In the genomic region with DNA sequence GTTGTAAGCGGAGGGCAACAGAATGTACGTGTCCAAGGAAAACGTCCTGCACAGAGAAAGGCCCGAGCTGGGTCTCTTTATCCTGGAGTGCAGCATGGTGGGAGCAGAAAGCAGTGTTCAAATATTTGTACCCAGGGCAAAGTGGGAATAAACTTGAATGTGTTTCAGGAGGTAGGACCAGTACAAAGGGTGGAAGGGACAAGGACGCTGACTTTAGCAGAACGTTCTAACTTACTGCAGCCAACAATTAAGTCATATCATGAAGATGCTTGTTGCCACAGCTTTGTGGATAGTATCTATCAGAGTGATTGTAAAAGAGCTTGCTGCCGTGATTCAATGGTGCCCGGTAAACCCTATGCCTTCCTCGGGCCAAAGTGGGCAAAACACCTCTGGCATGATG, we compare ENCODE assay signal across 24 cellular contexts. TPM values are rescaled to one million over a fixed set of nuclear protein-coding genes. Genes with fewer than 3 reads are reported as not detected.
A peak's percentile ranks its signal among the peaks of the same experiment; 100 is the strongest.
DNase-seq lines count a peak whose midpoint lies in the region; ATAC-seq lines count a peak whose summit lies in the region.
"Had no signal": no experiment of that assay in that cellular context is flagged by ENCODE, and none has a peak within 500 bp of the region (broad histone marks: within the 10 kb centered on the region; RNA-seq: fewer than 3 reads in every experiment).

No MANE protein-coding gene starts in this region.

- H3K18ac ChIP-seq in mesendoderm (ENCODE audit: low read length), result no peak overlapping the region

- H2BK120ac ChIP-seq in mesendoderm (ENCODE audit: low read depth, low read length), result no peak overlapping the region

- no peak overlapping the region for H3K56ac ChIP-seq in mesendoderm (ENCODE audit: low read length)

- H3K79me2 ChIP-seq in mesendoderm (ENCODE audit: control insufficient read depth, insufficient read depth, low read length), result no peaks in the 10 kb centered on the region

- no peak overlapping the region for H2AK5ac ChIP-seq in mesendoderm (ENCODE audit: low read length)

- ATAC-seq in stimulated activated naive CD8-positive, alpha-beta T cell treated with anti-CD3 and anti-CD28 coated beads, Interleukin-15, Interleukin-2, amounts not matched to agents 100 U/mL and 50 U/mL, for 24 hours, result no peak
- ATAC-seq: left ventricle myocardium superior had no signal

- H2BK5ac ChIP-seq in mesendoderm (ENCODE audit: low read length), result no peak overlapping the region

- WGBS in mesendoderm (ENCODE audit: extremely low coverage, insufficient coverage, low lambda C conversion rate), result no CpG with 5 or more reads among the region's 9 CpGs

- no peak overlapping the region for H4K8ac ChIP-seq in mesendoderm (ENCODE audit: low read depth, low read length)

- H3K79me1 ChIP-seq in mesendoderm (ENCODE audit: low read length), result no peaks in the 10 kb centered on the region

- H3K4me1 ChIP-seq in mesendoderm (ENCODE audit: control insufficient read depth, low read depth, low read length), result no peaks in the 10 kb centered on the region
- H3K4me1 ChIP-seq: adrenal gland, esophagus muscularis mucosa, Peyer's patch, SJCRH30 had no signal

- H3K27me3 ChIP-seq in mesendoderm (ENCODE audit: insufficient read depth, low read length, poor library complexity), result no peaks in the 10 kb centered on the region
- H3K27me3 ChIP-seq: adrenal gland, brain microvascular endothelial cell, esophagus muscularis mucosa, neutrophil, Peyer's patch, SJCRH30 had no signal

- H4K5ac ChIP-seq in mesendoderm (ENCODE audit: low read length), result no peak overlapping the region

- H3K9ac ChIP-seq in mesendoderm (ENCODE audit: low read length), result no peak overlapping the region

- no peaks in the 10 kb centered on the region for H3K9me3 Mint-ChIP-seq in T-helper 2 cell treated with Interferon-gamma antibody and Interleukin-4, amounts not matched to agents 5 μg/mL and 100 μg/mL, for 36 hours
- no peaks in the 10 kb centered on the region for H3K9me3 Mint-ChIP-seq in stimulated activated naive CD8-positive, alpha-beta T cell treated with anti-CD3 and anti-CD28 coated beads, Interleukin-15, Interleukin-2, amounts not matched to agents 100 ng/mL and 50 ng/mL, for 24 hours
- H3K9me3 Mint-ChIP-seq in immature natural killer cell, result no peaks in the 10 kb centered on the region
- H3K9me3 Mint-ChIP-seq: activated T-helper 1 cell treated with anti-CD3 and anti-CD28 coated beads, Interleukin-12 subunit alpha, Interleukin-12 subunit beta, Interleukin-2, Interleukin-4 antibody, amounts not matched to agents 30 ng/mL and 10 ng/mL and 1 ng/mL, durations not matched to agents 14 hours and 24 hours and 36 hours had no signal

- no peak overlapping the region for H2BK15ac ChIP-seq in mesendoderm (replicated peaks; ENCODE audit: low read depth)

- peaks cover 57% of the 10 kb centered on the region for H3K4me1 Mint-ChIP-seq in T-helper 2 cell treated with Interferon-gamma antibody and Interleukin-4, amounts not matched to agents 5 μg/mL and 100 μg/mL, for 36 hours (ENCODE audit: low read depth)
- H3K4me1 Mint-ChIP-seq in stimulated activated naive CD8-positive, alpha-beta T cell treated with anti-CD3 and anti-CD28 coated beads, Interleukin-15, Interleukin-2, amounts not matched to agents 100 ng/mL and 50 ng/mL, for 24 hours (ENCODE audit: low read depth), result peaks cover 32% of the 10 kb centered on the region
- peaks cover 26 to 73% of the 10 kb centered on the region in 2 donors for H3K4me1 Mint-ChIP-seq in immature natural killer cell

- H3K27me3 Mint-ChIP-seq in T-helper 2 cell treated with Interferon-gamma antibody and Interleukin-4, amounts not matched to agents 5 μg/mL and 100 μg/mL, for 36 hours (ENCODE audit: low read depth), result no peaks in the 10 kb centered on the region
- no peaks in the 10 kb centered on the region for H3K27me3 Mint-ChIP-seq in stimulated activated naive CD8-positive, alpha-beta T cell treated with anti-CD3 and anti-CD28 coated beads, Interleukin-15, Interleukin-2, amounts not matched to agents 100 ng/mL and 50 ng/mL, for 24 hours
- peaks cover 4 to 6% (median 5%) of the 10 kb centered on the region in 3 donors for H3K27me3 Mint-ChIP-seq in immature natural killer cell (ENCODE audit: low read depth in 3 of 3)

- no peak overlapping the region for H3K27ac ChIP-seq in mesendoderm (ENCODE audit: low read depth, low read length)
- H3K27ac ChIP-seq: 22Rv1, adrenal gland, brain microvascular endothelial cell, esophagus muscularis mucosa, neutrophil, Peyer's patch, SJCRH30 had no signal

- H3K4me3 Mint-ChIP-seq in T-helper 2 cell treated with Interferon-gamma antibody and Interleukin-4, amounts not matched to agents 5 μg/mL and 100 μg/mL, for 36 hours, result no peak overlapping the region
- H3K4me3 Mint-ChIP-seq in stimulated activated naive CD8-positive, alpha-beta T cell treated with anti-CD3 and anti-CD28 coated beads, Interleukin-15, Interleukin-2, amounts not matched to agents 100 ng/mL and 50 ng/mL, for 24 hours, result no peak overlapping the region
- H3K4me3 Mint-ChIP-seq in immature natural killer cell, result no peak overlapping the region
- H3K4me3 Mint-ChIP-seq: activated T-helper 1 cell treated with anti-CD3 and anti-CD28 coated beads, Interleukin-12 subunit alpha, Interleukin-12 subunit beta, Interleukin-2, Interleukin-4 antibody, amounts not matched to agents 30 ng/mL and 10 ng/mL and 1 ng/mL, durations not matched to agents 14 hours and 24 hours and 36 hours had no signal

- H3K4ac ChIP-seq in mesendoderm (ENCODE audit: low read depth, low read length), result no peak overlapping the region

- DNase-seq in T-helper 2 cell treated with Interferon-gamma antibody and Interleukin-4, amounts not matched to agents 5 μg/mL and 100 μg/mL, for 36 hours (ENCODE audit: low spot score), result no peak
- no peak for DNase-seq in T-helper 2 cell
- no peak for DNase-seq in stimulated activated naive CD8-positive, alpha-beta T cell treated with anti-CD3 and anti-CD28 coated beads, Interleukin-15, Interleukin-2, amounts not matched to agents 100 U/mL and 50 U/mL, for 24 hours
- no peak for DNase-seq in immature natural killer cell
- DNase-seq in DMS 273 treated with DMSO at 0.1 percent for 48 hours (lab: John Stamatoyannopoulos, UW), result no peak
- DNase-seq in mesendoderm, result no peak
- no peak for DNase-seq in hippocampal formation (lab: John Stamatoyannopoulos, UW)
- DNase-seq: adrenal gland; brain microvascular endothelial cell; DMS153; effector memory CD4-positive, alpha-beta T cell; IMR-90; left ventricle myocardium superior; NCI-H1092 treated with DMSO at 0.1 percent for 48 hours; NCI-H187 treated with DMSO at 0.1 percent for 48 hours; NCI-H526; Peyer's patch; SJCRH30; trophoblast cell had no signal

- H3K23ac ChIP-seq in mesendoderm (ENCODE audit: low read length), result no peak overlapping the region

- H3K36me3 Mint-ChIP-seq in T-helper 2 cell treated with Interferon-gamma antibody and Interleukin-4, amounts not matched to agents 5 μg/mL and 100 μg/mL, for 36 hours (ENCODE audit: low read depth), result peaks cover 80% of the 10 kb centered on the region
- H3K36me3 Mint-ChIP-seq in stimulated activated naive CD8-positive, alpha-beta T cell treated with anti-CD3 and anti-CD28 coated beads, Interleukin-15, Interleukin-2, amounts not matched to agents 100 ng/mL and 50 ng/mL, for 24 hours (ENCODE audit: low read depth), result peaks cover 87% of the 10 kb centered on the region
- H3K36me3 Mint-ChIP-seq in immature natural killer cell, result peaks cover 13 to 70% (median 33%) of the 10 kb centered on the region in 3 donors

- H3K36me3 ChIP-seq in mesendoderm (ENCODE audit: control insufficient read depth, insufficient read depth, low read length), result peaks cover 13% of the 10 kb centered on the region

- H3K27ac Mint-ChIP-seq in T-helper 2 cell treated with Interferon-gamma antibody and Interleukin-4, amounts not matched to agents 5 μg/mL and 100 μg/mL, for 36 hours, result peak overlapping the region; percentile 73
- H3K27ac Mint-ChIP-seq in stimulated activated naive CD8-positive, alpha-beta T cell treated with anti-CD3 and anti-CD28 coated beads, Interleukin-15, Interleukin-2, amounts not matched to agents 100 ng/mL and 50 ng/mL, for 24 hours, result peak overlapping the region; percentile 21
- peak overlapping the region in 5 of 6 donors; percentile 31 to 67 (median 57) for H3K27ac Mint-ChIP-seq in immature natural killer cell

- no peak overlapping the region for H3K4me3 ChIP-seq in mesendoderm (ENCODE audit: low read length)
- H3K4me3 ChIP-seq: adrenal gland, esophagus muscularis mucosa, Peyer's patch, SJCRH30 had no signal

- no peak overlapping the region for H3K4me2 ChIP-seq in mesendoderm (ENCODE audit: low read length)

RNA-seq across cellular contexts. Expression of gene ZC3HAV1L, which starts 30.5 kb away (rescaled TPM):
- polyA plus RNA-seq in immature natural killer cell, result under 1 TPM in 2 of 3 donors, not detected in 1; 0.21 to 0.40 TPM
- polyA plus RNA-seq in mesendoderm (2013, experiment 1 of 2), result 3.8 TPM
- 3.6 TPM for polyA plus RNA-seq in mesendoderm (2013, experiment 2 of 2)

RNA-seq across cellular contexts. Expression of gene ZC3HAV1, which starts 43.2 kb away (rescaled TPM):
- polyA plus RNA-seq in immature natural killer cell, result 100 to 1,000 TPM in 1 of 3 donors, 10 to 100 TPM in 2; 69.4 to 121 (median 74.5) TPM
- 46.4 TPM for polyA plus RNA-seq in mesendoderm (2013, experiment 1 of 2)
- polyA plus RNA-seq in mesendoderm (2013, experiment 2 of 2), result 44.8 TPM

Comparison
In these comparisons a context has a peak if more than half of its experiments do, and no peak if none do; other contexts are left out.
1. H3K27ac Mint-ChIP-seq: peak in every context shown above with its lines; median percentile 73 in T-helper 2 cell treated with Interferon-gamma antibody and Interleukin-4, amounts not matched to agents 5 μg/mL and 100 μg/mL, for 36 hours; 57 in immature natural killer cell; 21 in stimulated activated naive CD8-positive, alpha-beta T cell treated with anti-CD3 and anti-CD28 coated beads, Interleukin-15, Interleukin-2, amounts not matched to agents 100 ng/mL and 50 ng/mL, for 24 hours.